1 cellular context compared by ENCODE assay signal in genomic region chr22:29623553-29624169, GRCh38.
TF ChIP-seq lines count a peak whose summit lies in the region.

No MANE protein-coding gene starts in this region.

TF ChIP-seq in SK-N-SH treated with all-trans-retinoic acid at 6 μM for 48 hours, 23 proteins besides CTCF, POLR2A, EP300 and RAD21 (continued from another document):
- TF ChIP-seq PATZ1 (CRISPR knock-in tag; IDR thresholded peaks at IDR 0.05; ENCODE audit: borderline replicate concordance): no peak
- no peak for TF ChIP-seq ZNF565 (CRISPR knock-in tag; conservative IDR thresholded peaks at IDR 0.05; ENCODE audit: low read depth)
- TF ChIP-seq POU6F1 (CRISPR knock-in tag; IDR thresholded peaks at IDR 0.05; ENCODE audit: borderline replicate concordance, low read depth): no peak
- no peak for TF ChIP-seq ZNF70 (CRISPR knock-in tag; IDR thresholded peaks at IDR 0.05)
- TF ChIP-seq ZC3H10 (CRISPR knock-in tag; IDR thresholded peaks at IDR 0.05): no peak
- TF ChIP-seq TOX (CRISPR knock-in tag; IDR thresholded peaks at IDR 0.05; ENCODE audit: borderline replicate concordance): no peak
- no peak for TF ChIP-seq PPARA (CRISPR knock-in tag; IDR thresholded peaks at IDR 0.05; ENCODE audit: borderline replicate concordance)
- TF ChIP-seq GLIS3 (CRISPR knock-in tag; IDR thresholded peaks at IDR 0.05): no peak
- no peak for TF ChIP-seq BACH2 (CRISPR knock-in tag; IDR thresholded peaks at IDR 0.05; ENCODE audit: borderline replicate concordance)
- no peak for TF ChIP-seq ZNF8 (CRISPR knock-in tag; IDR thresholded peaks at IDR 0.05)
- TF ChIP-seq ARNTL (CRISPR knock-in tag; IDR thresholded peaks at IDR 0.05; ENCODE audit: borderline replicate concordance, low read depth): no peak
- TF ChIP-seq CREB5 (CRISPR knock-in tag; IDR thresholded peaks at IDR 0.05; ENCODE audit: low read depth): no peak
- TF ChIP-seq ZFP3 (CRISPR knock-in tag; IDR thresholded peaks at IDR 0.05): no peak
